Comparison of ENCODE assay signal across 14 cellular contexts in genomic region chr11:46331653-46331984, GRCh38. TPM values are rescaled to one million over a fixed set of nuclear protein-coding genes. Genes with fewer than 3 reads are reported as not detected.
DNase-seq lines count a peak whose midpoint lies in the region; ATAC-seq and TF ChIP-seq lines count a peak whose summit lies in the region.
"Had no signal": no experiment of that assay in that cellular context is flagged by ENCODE, and none has a peak within 500 bp of the region (broad histone marks: within the 10 kb centered on the region; RNA-seq: fewer than 3 reads in every experiment).

No MANE protein-coding gene starts in this region.

- no peak for DNase-seq in activated naive CD4-positive, alpha-beta T cell treated with anti-CD3 and anti-CD28 coated beads, Interleukin-2, amount 10 ng/mL, durations not matched to agents 7 days and 5 days
- DNase-seq in activated naive CD4-positive, alpha-beta T cell treated with anti-CD3 and anti-CD28 coated beads, Interleukin-2, amount 50 U/mL, for 72 hours (ENCODE audit: low spot score in 2 of 2), result no peak
- DNase-seq in activated CD4-positive, alpha-beta memory T cell treated with anti-CD3 and anti-CD28 coated beads for 36 hours, result no peak
- DNase-seq in endodermal cell (no peak), ureter (ENCODE audit: low spot score) (no peak), NCI-H82 treated with DMSO at 0.1 percent for 48 hours (lab: John Stamatoyannopoulos, UW; ENCODE audit: unreplicated experiment) (no peak)
- DNase-seq: dermis blood vessel endothelial cell, esophagus squamous epithelium, HFFc6, midbrain, NCI-H2107, NCI-H748 treated with DMSO at 0.1 percent for 48 hours had no signal

- no peak for TF ChIP-seq CTCF in endodermal cell (conservative IDR thresholded peaks at IDR 0.05)

- H3K4me3 ChIP-seq in endodermal cell (ENCODE audit: low read length), result no peak overlapping the region

- H3K27me3 ChIP-seq in endodermal cell (ENCODE audit: control insufficient read depth, insufficient read depth, low read length, poor library complexity, severe bottlenecking), result peaks cover 71% of the 10 kb centered on the region

- POLR2A ChIA-PET in activated CD4-positive, alpha-beta memory T cell treated with anti-CD3 and anti-CD28 coated beads for 36 hours (lab: Charles Lee), result interaction anchor here (0.8 to 2.0 kb wide), 5 partner anchors 9 to 88 kb away, joined by 3 to 6 read pairs (median 5); partner anchors contain the start of gene DGKZ

- ATAC-seq in activated naive CD4-positive, alpha-beta T cell treated with anti-CD3 and anti-CD28 coated beads, Interleukin-2, amount 50 U/mL, for 72 hours, result no peak
- no peak for ATAC-seq in stimulated activated memory B cell treated with anti-CD40 and anti-IgM and Interleukin-4, amounts not matched to agents 10 μg/mL and 1 μg/mL and 100 μg/mL, for 72 hours
- no peak for ATAC-seq in HG03175 (IDR thresholded peaks at IDR 0.05; ENCODE audit: unreplicated experiment)

- H3K4me3 Mint-ChIP-seq in activated naive CD4-positive, alpha-beta T cell treated with anti-CD3 and anti-CD28 coated beads, Interleukin-2, amount 10 ng/mL, durations not matched to agents 7 days and 5 days, result peak overlapping the region; percentile 63
- peak overlapping the region; percentile 31 for H3K4me3 Mint-ChIP-seq in activated CD4-positive, alpha-beta memory T cell treated with anti-CD3 and anti-CD28 coated beads for 36 hours
- H3K4me3 Mint-ChIP-seq in endodermal cell, result peak overlapping the region; percentile 50
- peak overlapping the region; percentile 4 for H3K4me3 Mint-ChIP-seq in stimulated activated memory B cell treated with anti-CD40 and anti-IgM and Interleukin-4, amounts not matched to agents 10 μg/mL and 1 μg/mL and 100 μg/mL, for 72 hours
- H3K4me3 Mint-ChIP-seq: HFFc6 had no signal

- H3K27ac Mint-ChIP-seq in activated naive CD4-positive, alpha-beta T cell treated with anti-CD3 and anti-CD28 coated beads, Interleukin-2, amount 10 ng/mL, durations not matched to agents 7 days and 5 days, result peak overlapping the region; percentile 86
- H3K27ac Mint-ChIP-seq in activated naive CD4-positive, alpha-beta T cell treated with anti-CD3 and anti-CD28 coated beads, Interleukin-2, amount 50 U/mL, for 72 hours, result peak overlapping the region in 1 of 2 donors; percentile 30
- peak overlapping the region; percentile 21 for H3K27ac Mint-ChIP-seq in activated CD4-positive, alpha-beta memory T cell treated with anti-CD3 and anti-CD28 coated beads for 36 hours
- no peak overlapping the region for H3K27ac Mint-ChIP-seq in endodermal cell
- H3K27ac Mint-ChIP-seq in stimulated activated memory B cell treated with anti-CD40 and anti-IgM and Interleukin-4, amounts not matched to agents 10 μg/mL and 1 μg/mL and 100 μg/mL, for 72 hours, result no peak overlapping the region
- H3K27ac Mint-ChIP-seq: HFFc6 had no signal

- H3K36me3 ChIP-seq in endodermal cell (ENCODE audit: control insufficient read depth, insufficient read depth, low read length), result no peaks in the 10 kb centered on the region
- H3K36me3 ChIP-seq: esophagus squamous epithelium had no signal

- no peak overlapping the region for H3K9ac ChIP-seq in endodermal cell (ENCODE audit: extremely low read depth, low read length, poor library complexity, severe bottlenecking)

- H3K4me1 Mint-ChIP-seq in activated naive CD4-positive, alpha-beta T cell treated with anti-CD3 and anti-CD28 coated beads, Interleukin-2, amount 10 ng/mL, durations not matched to agents 7 days and 5 days, result peaks cover 69% of the 10 kb centered on the region
- H3K4me1 Mint-ChIP-seq in activated CD4-positive, alpha-beta memory T cell treated with anti-CD3 and anti-CD28 coated beads for 36 hours (ENCODE audit: low read depth), result peaks cover 63% of the 10 kb centered on the region
- peaks cover 15% of the 10 kb centered on the region for H3K4me1 Mint-ChIP-seq in endodermal cell
- peaks cover 29% of the 10 kb centered on the region for H3K4me1 Mint-ChIP-seq in stimulated activated memory B cell treated with anti-CD40 and anti-IgM and Interleukin-4, amounts not matched to agents 10 μg/mL and 1 μg/mL and 100 μg/mL, for 72 hours

- no peaks in the 10 kb centered on the region for H3K9me3 ChIP-seq in endodermal cell (ENCODE audit: control insufficient read depth, low read length)
- H3K9me3 ChIP-seq: esophagus squamous epithelium had no signal

- no peak overlapping the region for H3K27ac ChIP-seq in endodermal cell (ENCODE audit: low read depth, low read length)
- H3K27ac ChIP-seq: esophagus squamous epithelium had no signal

- 77 to 100% methylated on average over 1 of the region's 1 CpG for whole genome bisulfite sequencing in endodermal cell (ENCODE audit: insufficient coverage in 1 of 2, insufficient read length in 1 of 2), 2 experiments

- H3K9me3 Mint-ChIP-seq in activated naive CD4-positive, alpha-beta T cell treated with anti-CD3 and anti-CD28 coated beads, Interleukin-2, amount 10 ng/mL, durations not matched to agents 7 days and 5 days, result no peaks in the 10 kb centered on the region
- no peaks in the 10 kb centered on the region for H3K9me3 Mint-ChIP-seq in activated naive CD4-positive, alpha-beta T cell treated with anti-CD3 and anti-CD28 coated beads, Interleukin-2, amount 50 U/mL, for 72 hours
- H3K9me3 Mint-ChIP-seq in activated CD4-positive, alpha-beta memory T cell treated with anti-CD3 and anti-CD28 coated beads for 36 hours, result no peaks in the 10 kb centered on the region
- no peaks in the 10 kb centered on the region for H3K9me3 Mint-ChIP-seq in endodermal cell
- no peaks in the 10 kb centered on the region for H3K9me3 Mint-ChIP-seq in stimulated activated memory B cell treated with anti-CD40 and anti-IgM and Interleukin-4, amounts not matched to agents 10 μg/mL and 1 μg/mL and 100 μg/mL, for 72 hours
- H3K9me3 Mint-ChIP-seq: HFFc6 had no signal

- H3K36me3 Mint-ChIP-seq in activated naive CD4-positive, alpha-beta T cell treated with anti-CD3 and anti-CD28 coated beads, Interleukin-2, amount 10 ng/mL, durations not matched to agents 7 days and 5 days, result peaks cover 5% of the 10 kb centered on the region
- no peaks in the 10 kb centered on the region for H3K36me3 Mint-ChIP-seq in activated naive CD4-positive, alpha-beta T cell treated with anti-CD3 and anti-CD28 coated beads, Interleukin-2, amount 50 U/mL, for 72 hours
- H3K36me3 Mint-ChIP-seq in activated CD4-positive, alpha-beta memory T cell treated with anti-CD3 and anti-CD28 coated beads for 36 hours, result no peaks in the 10 kb centered on the region
- no peaks in the 10 kb centered on the region for H3K36me3 Mint-ChIP-seq in endodermal cell (ENCODE audit: low read depth)
- H3K36me3 Mint-ChIP-seq in stimulated activated memory B cell treated with anti-CD40 and anti-IgM and Interleukin-4, amounts not matched to agents 10 μg/mL and 1 μg/mL and 100 μg/mL, for 72 hours, result no peaks in the 10 kb centered on the region

- peaks cover 6% of the 10 kb centered on the region for H3K4me1 ChIP-seq in endodermal cell (ENCODE audit: control insufficient read depth, insufficient read depth, low read length)

- CTCF ChIA-PET in activated naive CD4-positive, alpha-beta T cell treated with anti-CD3 and anti-CD28 coated beads, Interleukin-2, amount 10 ng/mL, durations not matched to agents 7 days and 5 days (lab: Charles Lee), result interaction anchor here (1.5 to 3.0 kb wide), 3 partner anchors 14 to 16 kb away, joined by 5 to 17 read pairs (median 6); partner anchors contain the start of gene DGKZ
- CTCF ChIA-PET in activated CD4-positive, alpha-beta memory T cell treated with anti-CD3 and anti-CD28 coated beads for 36 hours (lab: Charles Lee), result interaction anchor here (1.0 to 7.6 kb wide), 11 partner anchors 13 to 93 kb away, joined by 3 to 52 read pairs (median 7); partner anchors contain the start of gene DGKZ

- intact Hi-C loops in activated CD4-positive, alpha-beta memory T cell treated with anti-CD3 and anti-CD28 coated beads for 36 hours (cut with micrococcal nuclease), result loop anchor here (1.0 kb wide), 1 partner anchor 15 kb away; no protein-coding TSS in a partner anchor

- peaks cover 90% of the 10 kb centered on the region for H3K27me3 Mint-ChIP-seq in activated naive CD4-positive, alpha-beta T cell treated with anti-CD3 and anti-CD28 coated beads, Interleukin-2, amount 10 ng/mL, durations not matched to agents 7 days and 5 days
- no peaks in the 10 kb centered on the region for H3K27me3 Mint-ChIP-seq in activated CD4-positive, alpha-beta memory T cell treated with anti-CD3 and anti-CD28 coated beads for 36 hours
- peaks cover 81% of the 10 kb centered on the region for H3K27me3 Mint-ChIP-seq in endodermal cell (ENCODE audit: insufficient read depth)
- H3K27me3 Mint-ChIP-seq in stimulated activated memory B cell treated with anti-CD40 and anti-IgM and Interleukin-4, amounts not matched to agents 10 μg/mL and 1 μg/mL and 100 μg/mL, for 72 hours, result peaks cover 100% of the 10 kb centered on the region

RNA-seq across cellular contexts. Expression of gene DGKZ, which starts 15.6 kb away (rescaled TPM):
- 100 to 1,000 TPM in 1 of 2 donors, 10 to 100 TPM in 1; 88.0 to 108 TPM for total RNA-seq in activated naive CD4-positive, alpha-beta T cell treated with anti-CD3 and anti-CD28 coated beads, Interleukin-2, amount 50 U/mL, for 72 hours
- total RNA-seq in activated CD4-positive, alpha-beta memory T cell treated with anti-CD3 and anti-CD28 coated beads for 36 hours, result 10 to 100 TPM; 85.3 to 88.7 TPM
- total RNA-seq in endodermal cell (10 to 100 TPM; 49.6 to 57.3 TPM), ureter (76.3 TPM)
- 40.7 TPM for polyA plus RNA-seq in endodermal cell (2013, experiment 1 of 2)
- polyA plus RNA-seq in endodermal cell (2013, experiment 2 of 2), result 38.7 TPM

RNA-seq across cellular contexts. Expression of gene MDK, which starts 49.9 kb away (rescaled TPM):
- 10 to 100 TPM in 1 of 2 donors, 1 to 10 TPM in 1; 5.8 to 14.8 TPM for total RNA-seq in activated naive CD4-positive, alpha-beta T cell treated with anti-CD3 and anti-CD28 coated beads, Interleukin-2, amount 50 U/mL, for 72 hours
- total RNA-seq in activated CD4-positive, alpha-beta memory T cell treated with anti-CD3 and anti-CD28 coated beads for 36 hours, result 1 to 10 TPM; 5.9 to 7.0 TPM
- total RNA-seq in endodermal cell (1,000 to 10,000 TPM in 1 of 2 donors, 100 to 1,000 TPM in 1; 644 to 1,502 TPM), ureter (105 TPM)
- 1,103 TPM for polyA plus RNA-seq in endodermal cell (2013, experiment 1 of 2)
- polyA plus RNA-seq in endodermal cell (2013, experiment 2 of 2), result 1,014 TPM

RNA-seq across cellular contexts. Expression of gene CREB3L1, which starts 54.2 kb away (rescaled TPM):
- under 1 TPM; 0.14 to 0.61 TPM for total RNA-seq in activated naive CD4-positive, alpha-beta T cell treated with anti-CD3 and anti-CD28 coated beads, Interleukin-2, amount 50 U/mL, for 72 hours
- not detected for total RNA-seq in activated CD4-positive, alpha-beta memory T cell treated with anti-CD3 and anti-CD28 coated beads for 36 hours
- 1 to 10 TPM; 8.8 to 9.9 TPM for total RNA-seq in endodermal cell
- 6.6 TPM for polyA plus RNA-seq in endodermal cell (2013, experiment 1 of 2)
- 7.5 TPM for polyA plus RNA-seq in endodermal cell (2013, experiment 2 of 2)
- total RNA-seq in ureter, result 39.6 TPM

RNA-seq across cellular contexts. Expression of gene CHRM4, which starts 60.0 kb away (rescaled TPM):
- under 1 TPM in 1 of 2 donors, not detected in 1; 0.64 TPM for total RNA-seq in activated naive CD4-positive, alpha-beta T cell treated with anti-CD3 and anti-CD28 coated beads, Interleukin-2, amount 50 U/mL, for 72 hours
- total RNA-seq in activated CD4-positive, alpha-beta memory T cell treated with anti-CD3 and anti-CD28 coated beads for 36 hours, result not detected
- total RNA-seq in endodermal cell, result under 1 TPM in 1 of 2 donors, not detected in 1; 0.46 TPM
- polyA plus RNA-seq in endodermal cell (2013, experiment 1 of 2), result 0.28 TPM
- polyA plus RNA-seq in endodermal cell (2013, experiment 2 of 2), result 0.25 TPM
- total RNA-seq in ureter, result not detected
- total RNA-seq: esophagus squamous epithelium, HFFc6 had no signal

Comparison
In these comparisons a context has a peak if more than half of its experiments do, and no peak if none do; other contexts are left out.
1. H3K27ac Mint-ChIP-seq: peak in activated naive CD4-positive, alpha-beta T cell treated with anti-CD3 and anti-CD28 coated beads, Interleukin-2, amount 10 ng/mL, durations not matched to agents 7 days and 5 days (single experiment) and activated CD4-positive, alpha-beta memory T cell treated with anti-CD3 and anti-CD28 coated beads for 36 hours (single experiment); none in endodermal cell (single experiment) and stimulated activated memory B cell treated with anti-CD40 and anti-IgM and Interleukin-4, amounts not matched to agents 10 μg/mL and 1 μg/mL and 100 μg/mL, for 72 hours (single experiment).
2. H3K4me3 Mint-ChIP-seq: peak in every context shown above with its lines; median percentile 63 in activated naive CD4-positive, alpha-beta T cell treated with anti-CD3 and anti-CD28 coated beads, Interleukin-2, amount 10 ng/mL, durations not matched to agents 7 days and 5 days; 50 in endodermal cell; 31 in activated CD4-positive, alpha-beta memory T cell treated with anti-CD3 and anti-CD28 coated beads for 36 hours; 4 in stimulated activated memory B cell treated with anti-CD40 and anti-IgM and Interleukin-4, amounts not matched to agents 10 μg/mL and 1 μg/mL and 100 μg/mL, for 72 hours.
3. RNA of gene CREB3L1, which starts 54.2 kb away (total RNA-seq): 39.6 TPM in ureter (single experiment) and 8.8 to 9.9 TPM in endodermal cell; 0.14 to 0.61 TPM in activated naive CD4-positive, alpha-beta T cell treated with anti-CD3 and anti-CD28 coated beads, Interleukin-2, amount 50 U/mL, for 72 hours and not detected in activated CD4-positive, alpha-beta memory T cell treated with anti-CD3 and anti-CD28 coated beads for 36 hours; every median in the first group is over 4 times any median in the second.